9 cellular contexts compared by ENCODE assay signal in the genomic region with DNA sequence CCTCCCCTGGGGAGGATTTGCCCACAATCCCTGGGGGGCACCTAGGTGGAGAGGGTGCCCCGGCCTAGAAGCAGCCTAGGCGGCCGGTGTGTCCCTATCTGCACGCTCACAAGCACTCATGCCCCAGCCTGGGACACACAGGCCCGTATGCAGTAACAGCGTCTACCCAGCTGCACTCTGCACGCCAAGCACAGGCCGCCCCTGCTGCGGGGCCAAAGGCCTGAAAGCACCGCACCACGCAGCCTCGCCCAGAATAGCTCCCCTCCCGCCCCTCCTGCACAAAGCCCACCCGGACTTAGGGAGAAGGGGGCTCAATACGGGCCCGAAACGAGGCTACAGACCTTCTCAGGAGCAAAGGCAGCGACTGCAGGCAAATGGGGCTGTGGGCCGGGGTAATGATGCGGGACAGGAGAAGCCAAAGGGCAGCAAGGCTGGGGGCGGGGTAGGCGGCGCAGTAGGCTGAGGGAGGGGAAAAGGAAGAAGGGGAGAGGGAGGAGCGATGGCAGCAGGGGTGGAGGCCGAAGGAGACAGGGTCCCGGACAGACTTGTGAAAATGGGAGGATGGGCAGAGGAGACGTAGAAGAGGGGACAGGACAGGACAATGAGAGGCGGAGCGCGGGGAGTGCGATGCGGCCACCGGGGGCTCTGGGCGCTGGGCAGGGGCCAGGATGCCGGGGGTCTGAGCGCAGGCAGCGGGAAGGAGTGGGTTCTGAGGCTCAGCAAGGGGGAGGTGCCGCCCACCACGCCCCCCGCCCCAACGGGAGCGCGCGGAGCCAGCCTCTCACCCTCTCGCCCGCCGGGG. TPM values are rescaled to one million over a fixed set of nuclear protein-coding genes. Genes with fewer than 3 reads are reported as not detected.
DNase-seq lines count a peak whose midpoint lies in the region; ATAC-seq and TF ChIP-seq lines count a peak whose summit lies in the region.
"Had no signal": no experiment of that assay in that cellular context is flagged by ENCODE, and none has a peak within 500 bp of the region (broad histone marks: within the 10 kb centered on the region; RNA-seq: fewer than 3 reads in every experiment).

No MANE protein-coding gene starts in this region.

- CTCF ChIA-PET in IMR-90 (lab: Yijun Ruan, JAX), result no interaction called here

- no peak overlapping the region for H3K23ac ChIP-seq in IMR-90 (ENCODE audit: low read depth, low read length)

- in situ Hi-C loops in IMR-90 (cut with MboI; ENCODE audit: low sequenced_read_pairs), result no loop called here

- no peak overlapping the region for H2BK15ac ChIP-seq in IMR-90 (ENCODE audit: low read depth, low read length)

- H3K4me3 Mint-ChIP-seq in brain, result peak overlapping the region in 3 of 5 experiments; percentile 80 to 82 (median 80)
- H3K4me3 Mint-ChIP-seq in stimulated activated effector memory CD8-positive, alpha-beta T cell treated with anti-CD3 and anti-CD28 coated beads, Interleukin-12 subunit alpha, Interleukin-12 subunit beta, amount 100 ng/mL, for 72 hours, result peak overlapping the region; percentile 15
- no peak overlapping the region for H3K4me3 Mint-ChIP-seq in activated T-helper 1 cell treated with anti-CD3 and anti-CD28 coated beads, Interleukin-12 subunit alpha, Interleukin-12 subunit beta, Interleukin-2, Interleukin-4 antibody, amounts not matched to agents 30 ng/mL and 10 ng/mL and 1 ng/mL, durations not matched to agents 14 hours and 24 hours and 36 hours

- H4K20me1 ChIP-seq in IMR-90 (ENCODE audit: insufficient read depth, low read length), result no peaks in the 10 kb centered on the region

- TF ChIP-seq CTCF in IMR-90 (conservative IDR thresholded peaks at IDR 0.05; ENCODE audit: low read depth, low read length) (no peak), brain (conservative IDR thresholded peaks at IDR 0.05) (no peak), kidney epithelial cell (IDR thresholded peaks at IDR 0.05; ENCODE audit: insufficient read depth, low read length, poor library complexity, severe bottlenecking) (no peak)

- H3K27me3 Mint-ChIP-seq in brain, result peaks cover 23% of the 10 kb centered on the region
- peaks cover 6% of the 10 kb centered on the region for H3K27me3 Mint-ChIP-seq in activated T-helper 1 cell treated with anti-CD3 and anti-CD28 coated beads, Interleukin-12 subunit alpha, Interleukin-12 subunit beta, Interleukin-2, Interleukin-4 antibody, amounts not matched to agents 30 ng/mL and 10 ng/mL and 1 ng/mL, durations not matched to agents 14 hours and 24 hours and 36 hours (ENCODE audit: insufficient read depth)

- no peaks in the 10 kb centered on the region for H3K36me3 Mint-ChIP-seq in brain
- H3K36me3 Mint-ChIP-seq in stimulated activated effector memory CD8-positive, alpha-beta T cell treated with anti-CD3 and anti-CD28 coated beads, Interleukin-12 subunit alpha, Interleukin-12 subunit beta, amount 100 ng/mL, for 72 hours, result no peaks in the 10 kb centered on the region
- H3K36me3 Mint-ChIP-seq in activated T-helper 1 cell treated with anti-CD3 and anti-CD28 coated beads, Interleukin-12 subunit alpha, Interleukin-12 subunit beta, Interleukin-2, Interleukin-4 antibody, amounts not matched to agents 30 ng/mL and 10 ng/mL and 1 ng/mL, durations not matched to agents 14 hours and 24 hours and 36 hours (ENCODE audit: low read depth), result no peaks in the 10 kb centered on the region

- no peak for TF ChIP-seq RAD21 in IMR-90 (IDR thresholded peaks at IDR 0.05; ENCODE audit: low read length)

- H3K9me3 ChIP-seq in IMR-90 (ENCODE audit: control insufficient read depth, insufficient read depth, low read length), result no peaks in the 10 kb centered on the region

- no peaks in the 10 kb centered on the region; the same call in 1 of the 2 replicates for H3K9me1 ChIP-seq in IMR-90 (ENCODE audit: insufficient read depth, low read length)

- H3K27ac Mint-ChIP-seq in brain, result peak overlapping the region in 2 of 5 experiments; percentile 36 to 77
- H3K27ac Mint-ChIP-seq in stimulated activated effector memory CD8-positive, alpha-beta T cell treated with anti-CD3 and anti-CD28 coated beads, Interleukin-12 subunit alpha, Interleukin-12 subunit beta, amount 100 ng/mL, for 72 hours, result no peak overlapping the region
- no peak overlapping the region for H3K27ac Mint-ChIP-seq in activated T-helper 1 cell treated with anti-CD3 and anti-CD28 coated beads, Interleukin-12 subunit alpha, Interleukin-12 subunit beta, Interleukin-2, Interleukin-4 antibody, amounts not matched to agents 30 ng/mL and 10 ng/mL and 1 ng/mL, durations not matched to agents 14 hours and 24 hours and 36 hours

- H3K56ac ChIP-seq in IMR-90 (ENCODE audit: extremely low read depth, insufficient read depth, low read length), result no peak overlapping the region

- no peaks in the 10 kb centered on the region; the same call in 1 of the 2 replicates for H3K4me1 ChIP-seq in IMR-90 (ENCODE audit: control insufficient read depth, insufficient read depth, low read length)

- peak; percentile 6; the same call in 1 of the 2 replicates for ATAC-seq in IMR-90 (ENCODE audit: low read depth)
- ATAC-seq in stimulated activated effector memory CD8-positive, alpha-beta T cell treated with anti-CD3 and anti-CD28 coated beads, Interleukin-12 subunit alpha, Interleukin-12 subunit beta, amount 100 ng/mL, for 72 hours, result no peak
- no peak for ATAC-seq in HG02973 (IDR thresholded peaks at IDR 0.05; ENCODE audit: unreplicated experiment)

- no peak overlapping the region for H4K8ac ChIP-seq in IMR-90 (ENCODE audit: low read depth in 2 of 2, low read length in 2 of 2)

- intact Hi-C loops in IMR-90 (cut with micrococcal nuclease), result no loop called here
- intact Hi-C loops in activated T-helper 1 cell treated with anti-CD3 and anti-CD28 coated beads, Interleukin-12 subunit alpha, Interleukin-12 subunit beta, Interleukin-2, Interleukin-4 antibody, amounts not matched to agents 30 ng/mL and 10 ng/mL and 1 ng/mL, durations not matched to agents 14 hours and 24 hours and 36 hours (cut with micrococcal nuclease), result no loop called here

- BruUV-seq in IMR-90 (replicated peaks; lab: Mats Ljungman, UMichigan), result no TSS peak

- no peaks in the 10 kb centered on the region for H3K36me3 ChIP-seq in IMR-90 (ENCODE audit: control insufficient read depth, insufficient read depth, low read length)
- no peaks in the 10 kb centered on the region for H3K36me3 ChIP-seq in kidney epithelial cell (ENCODE audit: control insufficient read depth, insufficient read depth, low read length)

- H3K4me1 Mint-ChIP-seq in brain, result peaks cover 15% of the 10 kb centered on the region
- peaks cover 12% of the 10 kb centered on the region for H3K4me1 Mint-ChIP-seq in stimulated activated effector memory CD8-positive, alpha-beta T cell treated with anti-CD3 and anti-CD28 coated beads, Interleukin-12 subunit alpha, Interleukin-12 subunit beta, amount 100 ng/mL, for 72 hours
- H3K4me1 Mint-ChIP-seq in activated T-helper 1 cell treated with anti-CD3 and anti-CD28 coated beads, Interleukin-12 subunit alpha, Interleukin-12 subunit beta, Interleukin-2, Interleukin-4 antibody, amounts not matched to agents 30 ng/mL and 10 ng/mL and 1 ng/mL, durations not matched to agents 14 hours and 24 hours and 36 hours (ENCODE audit: low read depth), result no peaks in the 10 kb centered on the region

- H3K4ac ChIP-seq in IMR-90 (ENCODE audit: low read depth, low read length), result no peak overlapping the region

- DNase-seq in IMR-90 (no peak), kidney epithelial cell (ENCODE audit: low read depth) (no peak), occipital lobe (lab: John Stamatoyannopoulos, UW) (no peak), LoVo (ENCODE audit: low spot score) (no peak)
- peak in 1 of 2 donors; percentile 51 for DNase-seq in stimulated activated effector memory CD8-positive, alpha-beta T cell treated with anti-CD3 and anti-CD28 coated beads, Interleukin-12 subunit alpha, Interleukin-12 subunit beta, amount 100 ng/mL, for 72 hours (ENCODE audit: low spot score in 2 of 2)
- no peak for DNase-seq in activated T-helper 1 cell treated with anti-CD3 and anti-CD28 coated beads, Interleukin-12 subunit alpha, Interleukin-12 subunit beta, Interleukin-2, Interleukin-4 antibody, amounts not matched to agents 30 ng/mL and 10 ng/mL and 1 ng/mL, durations not matched to agents 14 hours and 24 hours and 36 hours (ENCODE audit: low spot score)

- H3K4me3 ChIP-seq in IMR-90 (ENCODE audit: insufficient read depth, low read depth, low read length) (peak overlapping the region; percentile 15), kidney epithelial cell (ENCODE audit: low read depth, low read length) (peak overlapping the region; percentile 48)

- dilution Hi-C loops in IMR-90 (cut with HindIII; ENCODE audit: low sequenced_read_pairs, unreplicated experiment), result no loop called here

- H3K27me3 ChIP-seq in IMR-90 (ENCODE audit: control insufficient read depth, insufficient read depth, low read length) (peaks cover 74% of the 10 kb centered on the region), kidney epithelial cell (ENCODE audit: control insufficient read depth, insufficient read depth, low read length) (peaks cover 52% of the 10 kb centered on the region)

- H4K5ac ChIP-seq in IMR-90 (ENCODE audit: low read depth, low read length), result no peak overlapping the region

- POLR2A ChIA-PET in IMR-90 (lab: Charles Lee; ENCODE audit: unreplicated experiment), result no interaction called here

- H2BK20ac ChIP-seq in IMR-90 (ENCODE audit: low read depth, low read length), result no peak overlapping the region

- no peaks in the 10 kb centered on the region for H3K79me1 ChIP-seq in IMR-90 (ENCODE audit: low read depth in 1 of 2, low read length in 2 of 2)

- 28% methylated on average over 34 of the region's 47 CpGs; no CpG with 5 or more reads in 1 of the 2 experiments for WGBS in IMR-90 (ENCODE audit: extremely low coverage in 2 of 2, insufficient read length in 1 of 2), 2 experiments

- H3K9me3 Mint-ChIP-seq in brain, result peaks cover 0 to 3% (median 0%) of the 10 kb centered on the region in 5 experiments
- no peaks in the 10 kb centered on the region for H3K9me3 Mint-ChIP-seq in stimulated activated effector memory CD8-positive, alpha-beta T cell treated with anti-CD3 and anti-CD28 coated beads, Interleukin-12 subunit alpha, Interleukin-12 subunit beta, amount 100 ng/mL, for 72 hours
- no peaks in the 10 kb centered on the region for H3K9me3 Mint-ChIP-seq in activated T-helper 1 cell treated with anti-CD3 and anti-CD28 coated beads, Interleukin-12 subunit alpha, Interleukin-12 subunit beta, Interleukin-2, Interleukin-4 antibody, amounts not matched to agents 30 ng/mL and 10 ng/mL and 1 ng/mL, durations not matched to agents 14 hours and 24 hours and 36 hours

- H3K18ac ChIP-seq in IMR-90 (ENCODE audit: low read depth, low read length), result no peak overlapping the region

- TF ChIP-seq POLR2A in IMR-90 (IDR thresholded peaks at IDR 0.05; ENCODE audit: low read depth, low read length), result no peak

- no peak overlapping the region for H2BK120ac ChIP-seq in IMR-90 (ENCODE audit: low read depth, low read length)

- no peak overlapping the region for H3K9ac ChIP-seq in IMR-90 (ENCODE audit: low read depth, low read length)

- no peak overlapping the region for H4K91ac ChIP-seq in IMR-90 (ENCODE audit: insufficient read depth, low read depth, low read length)

- H2AFZ ChIP-seq in IMR-90 (replicated peaks; ENCODE audit: low read length, poor library complexity), result peak overlapping the region; percentile 69

- H2BK5ac ChIP-seq in IMR-90 (ENCODE audit: low read depth, low read length, poor library complexity, severe bottlenecking), result no peak overlapping the region

- H3K27ac ChIP-seq in IMR-90 (ENCODE audit: insufficient read depth, low read length), result no peak overlapping the region

- no peak overlapping the region for H2AK5ac ChIP-seq in IMR-90 (ENCODE audit: low read depth, low read length)

- H3K14ac ChIP-seq in IMR-90 (replicated peaks; ENCODE audit: low read depth, low read length), result no peak overlapping the region

- H3K4me2 ChIP-seq in IMR-90 (ENCODE audit: low read depth, low read length), result peak overlapping the region; percentile 22; the same call in 1 of the 2 replicates

- H2AK9ac ChIP-seq in IMR-90 (replicated peaks; ENCODE audit: low read depth, low read length, poor library complexity), result no peak overlapping the region

RNA-seq across cellular contexts. Expression of gene GPRIN2, which starts 0.5 kb away (rescaled TPM):
- under 0.01 TPM in 1 of 2 replicates, not detected in the other for total RNA-seq in IMR-90 (2012; rRNA removed)
- not detected in 2 replicates for polyA plus RNA-seq in IMR-90 (2012; rRNA removed)
- not detected in 2 replicates for polyA plus RNA-seq in IMR-90 (2012; cell fraction: cytosol; rRNA removed)
- polyA plus RNA-seq in IMR-90 (2012; cell fraction: nucleus; rRNA removed; ENCODE audit: low replicate concordance), result 0.11 and 0.37 TPM in 2 replicates
- polyA plus RNA-seq in brain (ENCODE audit: insufficient read depth, low read depth, low replicate concordance), result not detected
- total RNA-seq in kidney epithelial cell, result 9.2 and 17.0 TPM in 2 replicates
- total RNA-seq in occipital lobe, result 19.3 TPM
- not detected in 2 replicates for total RNA-seq in activated T-helper 1 cell treated with anti-CD3 and anti-CD28 coated beads, Interleukin-12 subunit alpha, Interleukin-12 subunit beta, Interleukin-2, Interleukin-4 antibody, amounts not matched to agents 30 ng/mL and 10 ng/mL and 1 ng/mL, durations not matched to agents 14 hours and 24 hours and 36 hours
- total RNA-seq: T-helper 1 cell treated with Interleukin-12 subunit alpha and Interleukin-12 subunit beta and Interleukin-4 antibody, amounts not matched to agents 30 ng/mL and 1 ng/mL, for 36 hours had no signal

RNA-seq across cellular contexts. Expression of gene SYT15, which starts 23.0 kb away (rescaled TPM):
- total RNA-seq in IMR-90 (2012; rRNA removed) (0.54 and 1.1 TPM in 2 replicates), kidney epithelial cell (0.07 and 0.17 TPM in 2 replicates), occipital lobe (0.47 TPM)
- polyA plus RNA-seq in IMR-90 (2012; rRNA removed) (0.42 and 0.68 TPM in 2 replicates), brain (ENCODE audit: insufficient read depth, low read depth, low replicate concordance) (0.51 TPM)
- 0.09 and 0.25 TPM in 2 replicates for polyA plus RNA-seq in IMR-90 (2012; cell fraction: cytosol; rRNA removed)
- 0.41 and 0.94 TPM in 2 replicates for polyA plus RNA-seq in IMR-90 (2012; cell fraction: nucleus; rRNA removed; ENCODE audit: low replicate concordance)
- 0.96 and 1.5 TPM in 2 replicates for total RNA-seq in activated T-helper 1 cell treated with anti-CD3 and anti-CD28 coated beads, Interleukin-12 subunit alpha, Interleukin-12 subunit beta, Interleukin-2, Interleukin-4 antibody, amounts not matched to agents 30 ng/mL and 10 ng/mL and 1 ng/mL, durations not matched to agents 14 hours and 24 hours and 36 hours

Comparison
In these comparisons a context has a peak if more than half of its experiments do, and no peak if none do; other contexts are left out.
1. RNA of gene GPRIN2, which starts 0.5 kb away (total RNA-seq): 19.3 TPM in occipital lobe (single experiment) and 9.2 to 17.0 TPM in kidney epithelial cell; under 0.01 TPM in IMR-90 and not detected in activated T-helper 1 cell treated with anti-CD3 and anti-CD28 coated beads, Interleukin-12 subunit alpha, Interleukin-12 subunit beta, Interleukin-2, Interleukin-4 antibody, amounts not matched to agents 30 ng/mL and 10 ng/mL and 1 ng/mL, durations not matched to agents 14 hours and 24 hours and 36 hours; every median in the first group is over 10 times any median in the second.